In genomic region chr12:109393437-109394345, GRCh38 we compare ENCODE assay signal across 1 cellular context.
TF ChIP-seq lines count a peak whose summit lies in the region.

No MANE protein-coding gene starts in this region.

TF ChIP-seq in neural cell, 6 proteins besides CTCF, POLR2A, EP300 and RAD21:
- TF ChIP-seq MXI1 (conservative IDR thresholded peaks at IDR 0.05; ENCODE audit: poor library complexity, severe bottlenecking) (no peak), SMC3 (conservative IDR thresholded peaks at IDR 0.05; ENCODE audit: poor library complexity) (peak; percentile 63), TAF1 (IDR thresholded peaks at IDR 0.05; ENCODE audit: low read depth) (no peak), POLR2AphosphoS5 (IDR thresholded peaks at IDR 0.05) (no peak), EZH2 (IDR thresholded peaks at IDR 0.05; ENCODE audit: borderline replicate concordance, insufficient read depth, low read length, poor library complexity, severe bottlenecking) (no peak)
- TF ChIP-seq, protein P1, sequence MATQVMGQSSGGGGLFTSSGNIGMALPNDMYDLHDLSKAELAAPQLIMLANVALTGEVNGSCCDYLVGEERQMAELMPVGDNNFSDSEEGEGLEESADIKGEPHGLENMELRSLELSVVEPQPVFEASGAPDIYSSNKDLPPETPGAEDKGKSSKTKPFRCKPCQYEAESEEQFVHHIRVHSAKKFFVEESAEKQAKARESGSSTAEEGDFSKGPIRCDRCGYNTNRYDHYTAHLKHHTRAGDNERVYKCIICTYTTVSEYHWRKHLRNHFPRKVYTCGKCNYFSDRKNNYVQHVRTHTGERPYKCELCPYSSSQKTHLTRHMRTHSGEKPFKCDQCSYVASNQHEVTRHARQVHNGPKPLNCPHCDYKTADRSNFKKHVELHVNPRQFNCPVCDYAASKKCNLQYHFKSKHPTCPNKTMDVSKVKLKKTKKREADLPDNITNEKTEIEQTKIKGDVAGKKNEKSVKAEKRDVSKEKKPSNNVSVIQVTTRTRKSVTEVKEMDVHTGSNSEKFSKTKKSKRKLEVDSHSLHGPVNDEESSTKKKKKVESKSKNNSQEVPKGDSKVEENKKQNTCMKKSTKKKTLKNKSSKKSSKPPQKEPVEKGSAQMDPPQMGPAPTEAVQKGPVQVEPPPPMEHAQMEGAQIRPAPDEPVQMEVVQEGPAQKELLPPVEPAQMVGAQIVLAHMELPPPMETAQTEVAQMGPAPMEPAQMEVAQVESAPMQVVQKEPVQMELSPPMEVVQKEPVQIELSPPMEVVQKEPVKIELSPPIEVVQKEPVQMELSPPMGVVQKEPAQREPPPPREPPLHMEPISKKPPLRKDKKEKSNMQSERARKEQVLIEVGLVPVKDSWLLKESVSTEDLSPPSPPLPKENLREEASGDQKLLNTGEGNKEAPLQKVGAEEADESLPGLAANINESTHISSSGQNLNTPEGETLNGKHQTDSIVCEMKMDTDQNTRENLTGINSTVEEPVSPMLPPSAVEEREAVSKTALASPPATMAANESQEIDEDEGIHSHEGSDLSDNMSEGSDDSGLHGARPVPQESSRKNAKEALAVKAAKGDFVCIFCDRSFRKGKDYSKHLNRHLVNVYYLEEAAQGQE (IDR thresholded peaks at IDR 0.05; ENCODE audit: borderline replicate concordance) = no peak
